ENCODE assay signal across 17 cellular contexts in the genomic region with DNA sequence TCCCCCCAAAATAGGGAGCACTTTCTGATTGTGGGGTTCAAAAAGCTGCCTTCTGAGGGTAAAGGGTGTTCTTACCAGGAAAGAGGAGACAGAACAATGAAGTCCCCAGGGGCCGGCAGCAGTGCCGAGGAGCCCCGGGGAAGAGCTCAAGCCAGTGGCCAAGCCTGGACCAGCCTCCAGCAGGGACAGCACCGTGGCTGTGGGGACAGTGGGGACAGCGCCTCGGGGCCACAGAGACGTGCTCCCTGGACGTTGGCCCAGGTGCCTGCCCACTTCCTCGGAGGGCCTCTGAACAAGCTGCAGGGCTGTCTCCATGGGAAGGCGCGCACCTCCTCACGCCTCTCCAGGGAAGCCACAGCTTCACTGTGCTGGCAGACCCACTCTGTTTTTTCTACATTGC.
DNase-seq lines count a peak whose midpoint lies in the region; ATAC-seq and TF ChIP-seq lines count a peak whose summit lies in the region.
"Had no signal": no experiment of that assay in that cellular context is flagged by ENCODE, and none has a peak within 500 bp of the region (broad histone marks: within the 10 kb centered on the region; RNA-seq: fewer than 3 reads in every experiment).

No MANE protein-coding gene starts in this region.

- no peaks in the 10 kb centered on the region for H4K20me1 ChIP-seq in osteoblast (ENCODE audit: insufficient read depth, low read length)

- no peaks in the 10 kb centered on the region for H3K79me2 ChIP-seq in osteoblast (ENCODE audit: insufficient read depth, low read length)

- H3K4me1 ChIP-seq in osteoblast (ENCODE audit: insufficient read depth, low read length) (no peaks in the 10 kb centered on the region), upper lobe of right lung (no peaks in the 10 kb centered on the region)

- H3K4me2 ChIP-seq in osteoblast (ENCODE audit: insufficient read depth, low read length) = no peak overlapping the region

- H3K27me3 ChIP-seq in osteoblast (ENCODE audit: insufficient read depth, low read length) (no peaks in the 10 kb centered on the region), upper lobe of right lung (no peaks in the 10 kb centered on the region)

- intact Hi-C loops in upper lobe of right lung (cut with DNase I) = no loop called here

- TF ChIP-seq CTCF in chondrocyte (IDR thresholded peaks at IDR 0.05) = no peak
- TF ChIP-seq CTCF in osteoblast (IDR thresholded peaks at IDR 0.05; ENCODE audit: extremely low read depth, low read depth, low read length) = no peak
- no peak for TF ChIP-seq CTCF in upper lobe of right lung (IDR thresholded peaks at IDR 0.05)
- TF ChIP-seq CTCF in GM13977 (IDR thresholded peaks at IDR 0.05; ENCODE audit: extremely low read depth, insufficient read depth, missing control alignments) = no peak

- no peak overlapping the region for H3K4me3 Mint-ChIP-seq in activated naive CD8-positive, alpha-beta T cell treated with anti-CD3 and anti-CD28 coated beads, Interleukin-2, amount 10 ng/mL, durations not matched to agents 7 days and 5 days
- no peak overlapping the region for H3K4me3 Mint-ChIP-seq in activated naive CD8-positive, alpha-beta T cell treated with anti-CD3 and anti-CD28 coated beads for 36 hours
- no peak overlapping the region for H3K4me3 Mint-ChIP-seq in chondrocyte (ENCODE audit: unreplicated experiment)
- H3K4me3 Mint-ChIP-seq: CD4-positive, alpha-beta T cell had no signal

- H3K36me3 ChIP-seq in osteoblast (ENCODE audit: insufficient read depth, low read length) = no peaks in the 10 kb centered on the region
- no peaks in the 10 kb centered on the region for H3K36me3 ChIP-seq in upper lobe of right lung

- no peaks in the 10 kb centered on the region for H3K4me1 Mint-ChIP-seq in activated naive CD8-positive, alpha-beta T cell treated with anti-CD3 and anti-CD28 coated beads, Interleukin-2, amount 10 ng/mL, durations not matched to agents 7 days and 5 days
- no peaks in the 10 kb centered on the region for H3K4me1 Mint-ChIP-seq in activated naive CD8-positive, alpha-beta T cell treated with anti-CD3 and anti-CD28 coated beads for 36 hours
- H3K4me1 Mint-ChIP-seq in chondrocyte (ENCODE audit: low read depth) = no peaks in the 10 kb centered on the region

- no peak overlapping the region for H3K27ac Mint-ChIP-seq in activated naive CD8-positive, alpha-beta T cell treated with anti-CD3 and anti-CD28 coated beads, Interleukin-2, amount 10 ng/mL, durations not matched to agents 7 days and 5 days
- no peak overlapping the region for H3K27ac Mint-ChIP-seq in activated naive CD8-positive, alpha-beta T cell treated with anti-CD3 and anti-CD28 coated beads for 36 hours
- H3K27ac Mint-ChIP-seq in chondrocyte (ENCODE audit: unreplicated experiment) = no peak overlapping the region
- H3K27ac Mint-ChIP-seq: CD4-positive, alpha-beta T cell had no signal

- in situ Hi-C loops in GM13977 (cut with MboI; ENCODE audit: low pct_unique_long_range_greater_than_20kb, low sequenced_read_pairs, unreplicated experiment) = no loop called here

- no peaks in the 10 kb centered on the region for H3K9me3 ChIP-seq in osteoblast (ENCODE audit: low read depth, low read length)
- H3K9me3 ChIP-seq in upper lobe of right lung = no peaks in the 10 kb centered on the region

- no peak for ATAC-seq in activated naive CD8-positive, alpha-beta T cell treated with anti-CD3 and anti-CD28 coated beads, Interleukin-2, amount 10 ng/mL, durations not matched to agents 7 days and 5 days (ENCODE audit: low read depth)
- no peak for ATAC-seq in upper lobe of right lung
- ATAC-seq: HepG2 had no signal

- H3K36me3 Mint-ChIP-seq in activated naive CD8-positive, alpha-beta T cell treated with anti-CD3 and anti-CD28 coated beads, Interleukin-2, amount 10 ng/mL, durations not matched to agents 7 days and 5 days = no peaks in the 10 kb centered on the region
- H3K36me3 Mint-ChIP-seq in activated naive CD8-positive, alpha-beta T cell treated with anti-CD3 and anti-CD28 coated beads for 36 hours = no peaks in the 10 kb centered on the region
- H3K36me3 Mint-ChIP-seq in chondrocyte (ENCODE audit: low read depth) = no peaks in the 10 kb centered on the region

- no peaks in the 10 kb centered on the region for H3K9me3 Mint-ChIP-seq in activated naive CD8-positive, alpha-beta T cell treated with anti-CD3 and anti-CD28 coated beads, Interleukin-2, amount 10 ng/mL, durations not matched to agents 7 days and 5 days
- H3K9me3 Mint-ChIP-seq in activated naive CD8-positive, alpha-beta T cell treated with anti-CD3 and anti-CD28 coated beads for 36 hours = no peaks in the 10 kb centered on the region
- H3K9me3 Mint-ChIP-seq in chondrocyte (ENCODE audit: low read depth) = peaks cover 15% of the 10 kb centered on the region
- H3K9me3 Mint-ChIP-seq: CD4-positive, alpha-beta T cell had no signal

- POLR2A ChIA-PET in activated naive CD8-positive, alpha-beta T cell treated with anti-CD3 and anti-CD28 coated beads, Interleukin-2, amount 10 ng/mL, durations not matched to agents 7 days and 5 days (lab: Charles Lee) = no interaction called here

- no peaks in the 10 kb centered on the region for H3K27me3 Mint-ChIP-seq in activated naive CD8-positive, alpha-beta T cell treated with anti-CD3 and anti-CD28 coated beads, Interleukin-2, amount 10 ng/mL, durations not matched to agents 7 days and 5 days
- H3K27me3 Mint-ChIP-seq in activated naive CD8-positive, alpha-beta T cell treated with anti-CD3 and anti-CD28 coated beads for 36 hours = no peaks in the 10 kb centered on the region
- no peaks in the 10 kb centered on the region for H3K27me3 Mint-ChIP-seq in chondrocyte (ENCODE audit: low read depth)
- H3K27me3 Mint-ChIP-seq: CD4-positive, alpha-beta T cell had no signal

- H3K4me3 ChIP-seq in osteoblast (ENCODE audit: insufficient read depth, low read length) (no peak overlapping the region), upper lobe of right lung (no peak overlapping the region)
- H3K4me3 ChIP-seq: GM23248 had no signal

- H3K27ac ChIP-seq in osteoblast (ENCODE audit: low read depth, low read length) (no peak overlapping the region), upper lobe of right lung (no peak overlapping the region)
- H3K27ac ChIP-seq: GM23248, RWPE1 had no signal

- DNase-seq in activated naive CD8-positive, alpha-beta T cell treated with anti-CD3 and anti-CD28 coated beads, Interleukin-2, amount 10 ng/mL, durations not matched to agents 7 days and 5 days = peak; percentile 12
- DNase-seq in activated naive CD8-positive, alpha-beta T cell treated with anti-CD3 and anti-CD28 coated beads for 36 hours = no peak
- DNase-seq in chondrocyte (ENCODE audit: low spot score) = peak; percentile 83
- DNase-seq in osteoblast (ENCODE audit: insufficient read length, low spot score, missing footprints) = peak; percentile 67
- peak; percentile 38 for DNase-seq in upper lobe of right lung
- DNase-seq in GM13977 (ENCODE audit: low spot score) = no peak
- no peak for DNase-seq in NCI-H2171 (lab: John Stamatoyannopoulos, UW)
- no peak for DNase-seq in Kasumi-1 (lab: John Stamatoyannopoulos, UW)
- DNase-seq: AML-193, Calu3, DMS79, GM23248, NCI-H2029 treated with DMSO at 0.1 percent for 48 hours, NCI-H345 had no signal

- H2AFZ ChIP-seq in osteoblast (ENCODE audit: low read length) = no peak overlapping the region
- H2AFZ ChIP-seq: GM23248 had no signal

Comparison
In these comparisons a context has a peak if more than half of its experiments do, and no peak if none do; other contexts are left out.
1. DNase-seq: peak in activated naive CD8-positive, alpha-beta T cell treated with anti-CD3 and anti-CD28 coated beads, Interleukin-2, amount 10 ng/mL, durations not matched to agents 7 days and 5 days (single experiment), chondrocyte (single experiment), osteoblast (single experiment) and upper lobe of right lung (single experiment); none in activated naive CD8-positive, alpha-beta T cell treated with anti-CD3 and anti-CD28 coated beads for 36 hours (single experiment), GM13977 (single experiment), NCI-H2171 (single experiment) and Kasumi-1 (0 of 2).